In genomic region chr10:70880077-70880534, GRCh38 we compare ENCODE assay signal across 8 cellular contexts. TPM values are rescaled to one million over a fixed set of nuclear protein-coding genes. Genes with fewer than 3 reads are reported as not detected.
DNase-seq lines count a peak whose midpoint lies in the region; ATAC-seq and TF ChIP-seq lines count a peak whose summit lies in the region.

No MANE protein-coding gene starts in this region.

- no peaks in the 10 kb centered on the region for H3K4me1 ChIP-seq in OCI-LY1 (ENCODE audit: insufficient read depth, low read length, severe bottlenecking)

- H2AFZ ChIP-seq in OCI-LY1 (ENCODE audit: low read length), result no peak overlapping the region

- H3K9me2 ChIP-seq in OCI-LY1 (ENCODE audit: low read depth, low read length), result no peaks in the 10 kb centered on the region

- TF ChIP-seq POLR2A in erythroblast (IDR thresholded peaks at IDR 0.05; ENCODE audit: low read length), result no peak

- no peaks in the 10 kb centered on the region for H3K79me2 ChIP-seq in OCI-LY1 (ENCODE audit: insufficient read depth, low read length)

- no peaks in the 10 kb centered on the region for H3K9me3 Mint-ChIP-seq in natural killer cell treated with Interleukin-12 subunit alpha and Interleukin-12 subunit beta and Interleukin-15 and Interleukin-18, amount 100 ng/mL, for 72 hours
- H3K9me3 Mint-ChIP-seq in stimulated activated naive B cell treated with anti-CD40 and anti-IgM and Interleukin-4, amounts not matched to agents 10 μg/mL and 1 μg/mL and 100 μg/mL, for 72 hours, result no peaks in the 10 kb centered on the region

- H3K27me3 ChIP-seq in OCI-LY1 (ENCODE audit: insufficient read depth, low read length), result no peaks in the 10 kb centered on the region

- no peaks in the 10 kb centered on the region for H4K20me1 ChIP-seq in OCI-LY1 (ENCODE audit: insufficient read depth, low read length)

- H3K9ac ChIP-seq in OCI-LY1 (ENCODE audit: low read length), result no peak overlapping the region

- DNase-seq in NCI-H524 (lab: John Stamatoyannopoulos, UW) (peak; percentile 11 to 45), NCI-H524 treated with DMSO at 0.1 percent for 48 hours (lab: John Stamatoyannopoulos, UW) (no peak), HUDEP-2 (lab: John Stamatoyannopoulos, UW; ENCODE audit: unreplicated experiment in 76 of 76) (peak in 67 of 76 experiments; percentile 9 to 78 (median 53)), activated T-cell treated with anti-CD3 and anti-CD28 coated beads for 1 hour (ENCODE audit: low read depth) (peak; percentile 63), erythroblast (lab: John Stamatoyannopoulos, UW) (peak; percentile 78 to 84)
- peak; percentile 85 for DNase-seq in natural killer cell treated with Interleukin-12 subunit alpha and Interleukin-12 subunit beta and Interleukin-15 and Interleukin-18, amount 100 ng/mL, for 72 hours (ENCODE audit: low spot score)
- DNase-seq in stimulated activated naive B cell treated with anti-CD40 and anti-IgM and Interleukin-4, amounts not matched to agents 10 μg/mL and 1 μg/mL and 100 μg/mL, for 72 hours, result peak; percentile 57

- peak; percentile 84 for TF ChIP-seq CTCF in OCI-LY1 (IDR thresholded peaks at IDR 0.05; ENCODE audit: low read length)

- H3K9me3 ChIP-seq in OCI-LY1 (ENCODE audit: low read length), result no peaks in the 10 kb centered on the region

- H3K4me1 Mint-ChIP-seq in natural killer cell treated with Interleukin-12 subunit alpha and Interleukin-12 subunit beta and Interleukin-15 and Interleukin-18, amount 100 ng/mL, for 72 hours (ENCODE audit: low read depth in 2 of 2), result peaks cover 7 to 17% of the 10 kb centered on the region in 2 donors
- H3K4me1 Mint-ChIP-seq in stimulated activated naive B cell treated with anti-CD40 and anti-IgM and Interleukin-4, amounts not matched to agents 10 μg/mL and 1 μg/mL and 100 μg/mL, for 72 hours, result peaks cover 10 to 23% of the 10 kb centered on the region in 2 donors

- H3K27ac Mint-ChIP-seq in natural killer cell treated with Interleukin-12 subunit alpha and Interleukin-12 subunit beta and Interleukin-15 and Interleukin-18, amount 100 ng/mL, for 72 hours, result no peak overlapping the region
- H3K27ac Mint-ChIP-seq in stimulated activated naive B cell treated with anti-CD40 and anti-IgM and Interleukin-4, amounts not matched to agents 10 μg/mL and 1 μg/mL and 100 μg/mL, for 72 hours, result peak overlapping the region; percentile 68

- H3K27me3 Mint-ChIP-seq in natural killer cell treated with Interleukin-12 subunit alpha and Interleukin-12 subunit beta and Interleukin-15 and Interleukin-18, amount 100 ng/mL, for 72 hours, result no peaks in the 10 kb centered on the region
- no peaks in the 10 kb centered on the region for H3K27me3 Mint-ChIP-seq in stimulated activated naive B cell treated with anti-CD40 and anti-IgM and Interleukin-4, amounts not matched to agents 10 μg/mL and 1 μg/mL and 100 μg/mL, for 72 hours

- H3K36me3 Mint-ChIP-seq in natural killer cell treated with Interleukin-12 subunit alpha and Interleukin-12 subunit beta and Interleukin-15 and Interleukin-18, amount 100 ng/mL, for 72 hours, result peaks cover 12% of the 10 kb centered on the region
- H3K36me3 Mint-ChIP-seq in stimulated activated naive B cell treated with anti-CD40 and anti-IgM and Interleukin-4, amounts not matched to agents 10 μg/mL and 1 μg/mL and 100 μg/mL, for 72 hours, result peaks cover 33 to 63% of the 10 kb centered on the region in 2 donors

- H3K4me2 ChIP-seq in OCI-LY1 (ENCODE audit: low read length), result no peak overlapping the region

- H3K36me3 ChIP-seq in OCI-LY1 (ENCODE audit: insufficient read depth, low read length), result peaks cover 18% of the 10 kb centered on the region; the same call in 1 of the 2 replicates

- no peaks in the 10 kb centered on the region for H3F3A ChIP-seq in OCI-LY1 (ENCODE audit: insufficient read depth, low read length)

- H3K4me3 Mint-ChIP-seq in natural killer cell treated with Interleukin-12 subunit alpha and Interleukin-12 subunit beta and Interleukin-15 and Interleukin-18, amount 100 ng/mL, for 72 hours, result no peak overlapping the region
- no peak overlapping the region for H3K4me3 Mint-ChIP-seq in stimulated activated naive B cell treated with anti-CD40 and anti-IgM and Interleukin-4, amounts not matched to agents 10 μg/mL and 1 μg/mL and 100 μg/mL, for 72 hours

- H3K27ac ChIP-seq in OCI-LY1 (ENCODE audit: low read depth, low read length, poor library complexity, severe bottlenecking), result no peak overlapping the region

- ATAC-seq in natural killer cell treated with Interleukin-12 subunit alpha and Interleukin-12 subunit beta and Interleukin-15 and Interleukin-18, amount 100 ng/mL, for 72 hours, result peak; percentile 81 to 83
- peak; percentile 95 to 98 for ATAC-seq in stimulated activated naive B cell treated with anti-CD40 and anti-IgM and Interleukin-4, amounts not matched to agents 10 μg/mL and 1 μg/mL and 100 μg/mL, for 72 hours (replicated peaks)

- no peak overlapping the region for H3K4me3 ChIP-seq in OCI-LY1 (ENCODE audit: low read depth, low read length, poor library complexity, severe bottlenecking)

RNA-seq across cellular contexts. Expression of gene PCBD1, which starts 8.3 kb away (rescaled TPM):
- total RNA-seq in natural killer cell treated with Interleukin-12 subunit alpha and Interleukin-12 subunit beta and Interleukin-15 and Interleukin-18, amount 100 ng/mL, for 72 hours, result 10 to 100 TPM; 32.6 to 44.9 TPM
